ENCODE assay signal across 25 cellular contexts in genomic region chr13:29810898-29811297, GRCh38.
"Had no signal": no experiment of that assay in that cellular context is flagged by ENCODE, and none has a peak within 500 bp of the region (broad histone marks: within the 10 kb centered on the region; RNA-seq: fewer than 3 reads in every experiment).

No MANE protein-coding gene starts in this region.

- H3K9me3 ChIP-seq: psoas muscle, suprapubic skin, tibial artery had no signal

- H3K9me3 Mint-ChIP-seq: activated CD8-positive, alpha-beta T cell treated with anti-CD3 and anti-CD28 coated beads for 36 hours; activated T-cell treated with anti-CD3 and anti-CD28 coated beads, Interleukin-2, amount 50 U/mL, for 4 hours; activated T-helper 17 cell treated with anti-CD3 and anti-CD28 coated beads, Interleukin-2, amount 50 U/mL, for 72 hours; mesothelial cell of epicardium; naive thymus-derived CD4-positive, alpha-beta T cell; stimulated activated naive B cell treated with anti-CD40 and anti-IgM and Interleukin-4, amounts not matched to agents 10 μg/mL and 1 μg/mL and 100 μg/mL, for 72 hours; T-helper 1 cell treated with Interleukin-12 subunit alpha and Interleukin-12 subunit beta and Interleukin-4 antibody, amounts not matched to agents 30 μg/mL and 1 μg/mL, for 36 hours; WTC11 had no signal

- DNase-seq: activated CD4-positive, alpha-beta T cell treated with anti-CD3 and anti-CD28 coated beads for 1 hour; activated CD4-positive, alpha-beta T cell treated with anti-CD3 and anti-CD28 coated beads, Interleukin-2, amount 50 U/mL, for 1 hour; activated CD8-positive, alpha-beta T cell treated with anti-CD3 and anti-CD28 coated beads for 36 hours; activated T-cell treated with anti-CD3 and anti-CD28 coated beads, Interleukin-2, amount 50 U/mL, for 4 hours; anterior cingulate cortex; dermis blood vessel endothelial cell; effector CD4-positive, alpha-beta T cell; glutamatergic neuron; islet precursor cell; naive thymus-derived CD4-positive, alpha-beta T cell; psoas muscle; stimulated activated CD4-positive, alpha-beta T cell treated with anti-CD3 and anti-CD28 coated beads, Interleukin-15, amount 100 ng/mL, for 24 hours; stimulated activated CD4-positive, alpha-beta T cell treated with anti-CD3 and anti-CD28 coated beads, Interleukin-2, amount 100 ng/mL, for 24 hours; stimulated activated naive B cell treated with anti-CD40 and anti-IgM and Interleukin-4, amounts not matched to agents 10 μg/mL and 1 μg/mL and 100 μg/mL, for 72 hours; T1000; tibial artery had no signal

- H3K4me3 ChIP-seq: psoas muscle, suprapubic skin, tibial artery had no signal

- H3K27me3 Mint-ChIP-seq: activated CD8-positive, alpha-beta T cell treated with anti-CD3 and anti-CD28 coated beads for 36 hours; activated naive CD8-positive, alpha-beta T cell; activated T-helper 17 cell treated with anti-CD3 and anti-CD28 coated beads, Interleukin-2, amount 50 U/mL, for 72 hours; naive thymus-derived CD4-positive, alpha-beta T cell; stimulated activated naive B cell treated with anti-CD40 and anti-IgM and Interleukin-4, amounts not matched to agents 10 μg/mL and 1 μg/mL and 100 μg/mL, for 72 hours had no signal

- H3K27ac ChIP-seq: parathyroid adenoma, psoas muscle, suprapubic skin, tibial artery had no signal

- H3K27me3 ChIP-seq: suprapubic skin, tibial artery had no signal

- H2AFZ ChIP-seq: parathyroid adenoma had no signal

- H3K36me3 Mint-ChIP-seq: mesothelial cell of epicardium; naive thymus-derived CD4-positive, alpha-beta T cell; stimulated activated naive B cell treated with anti-CD40 and anti-IgM and Interleukin-4, amounts not matched to agents 10 μg/mL and 1 μg/mL and 100 μg/mL, for 72 hours; WTC11 had no signal

- ATAC-seq: activated CD8-positive, alpha-beta T cell treated with anti-CD3 and anti-CD28 coated beads for 36 hours; activated T-cell treated with anti-CD3 and anti-CD28 coated beads, Interleukin-2, amount 50 U/mL, for 4 hours; activated T-helper 17 cell treated with anti-CD3 and anti-CD28 coated beads, Interleukin-2, amount 50 U/mL, for 72 hours; naive thymus-derived CD4-positive, alpha-beta T cell; stimulated activated naive B cell treated with anti-CD40 and anti-IgM and Interleukin-4, amounts not matched to agents 10 μg/mL and 1 μg/mL and 100 μg/mL, for 72 hours; WTC11 had no signal

- FAIRE-seq: colon, frontal cortex had no signal

- H3K4me3 Mint-ChIP-seq: activated CD8-positive, alpha-beta T cell treated with anti-CD3 and anti-CD28 coated beads for 36 hours; activated naive CD8-positive, alpha-beta T cell; activated T-cell treated with anti-CD3 and anti-CD28 coated beads, Interleukin-2, amount 50 U/mL, for 4 hours; activated T-helper 17 cell treated with anti-CD3 and anti-CD28 coated beads, Interleukin-2, amount 50 U/mL, for 72 hours; mesothelial cell of epicardium; stimulated activated naive B cell treated with anti-CD40 and anti-IgM and Interleukin-4, amounts not matched to agents 10 μg/mL and 1 μg/mL and 100 μg/mL, for 72 hours; T-helper 1 cell treated with Interleukin-12 subunit alpha and Interleukin-12 subunit beta and Interleukin-4 antibody, amounts not matched to agents 30 μg/mL and 1 μg/mL, for 36 hours; WTC11 had no signal

- H3K36me3 ChIP-seq: suprapubic skin, tibial artery had no signal

- H3K9ac ChIP-seq: parathyroid adenoma had no signal

- H3K27ac Mint-ChIP-seq: activated CD8-positive, alpha-beta T cell treated with anti-CD3 and anti-CD28 coated beads for 36 hours; activated naive CD8-positive, alpha-beta T cell; activated T-helper 17 cell treated with anti-CD3 and anti-CD28 coated beads, Interleukin-2, amount 50 U/mL, for 72 hours; naive thymus-derived CD4-positive, alpha-beta T cell; stimulated activated naive B cell treated with anti-CD40 and anti-IgM and Interleukin-4, amounts not matched to agents 10 μg/mL and 1 μg/mL and 100 μg/mL, for 72 hours; T-helper 1 cell treated with Interleukin-12 subunit alpha and Interleukin-12 subunit beta and Interleukin-4 antibody, amounts not matched to agents 30 μg/mL and 1 μg/mL, for 36 hours; WTC11 had no signal
